ENCODE assay signal across 1 cellular context in the genomic region with DNA sequence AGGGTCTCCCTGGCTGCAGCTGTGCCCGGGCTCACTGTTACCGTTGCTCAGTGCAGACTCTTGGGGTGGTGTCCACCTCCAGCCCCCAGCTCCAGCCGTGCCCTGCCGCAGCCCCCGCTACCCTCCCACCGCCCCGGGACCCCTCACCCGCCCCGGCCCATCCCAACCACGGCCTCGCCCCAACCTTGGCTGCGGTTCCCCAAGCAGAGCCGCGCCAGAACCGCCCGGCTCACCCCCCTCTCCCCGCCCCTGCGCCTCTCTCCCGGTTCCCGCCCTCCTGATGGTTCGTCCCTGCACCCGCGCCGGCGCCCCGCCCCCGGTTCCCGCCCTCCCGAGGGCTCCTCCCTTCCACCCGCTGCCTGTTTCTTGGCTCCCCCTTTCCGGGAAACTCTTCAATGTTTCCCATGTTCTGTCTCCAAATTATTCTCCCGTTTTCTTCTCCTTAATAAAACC.
TF ChIP-seq lines count a peak whose summit lies in the region.

No MANE protein-coding gene starts in this region.

TF ChIP-seq in HCT116, 20 proteins besides CTCF, POLR2A, EP300 and RAD21 (continued from another document):
- TF ChIP-seq, protein P1, sequence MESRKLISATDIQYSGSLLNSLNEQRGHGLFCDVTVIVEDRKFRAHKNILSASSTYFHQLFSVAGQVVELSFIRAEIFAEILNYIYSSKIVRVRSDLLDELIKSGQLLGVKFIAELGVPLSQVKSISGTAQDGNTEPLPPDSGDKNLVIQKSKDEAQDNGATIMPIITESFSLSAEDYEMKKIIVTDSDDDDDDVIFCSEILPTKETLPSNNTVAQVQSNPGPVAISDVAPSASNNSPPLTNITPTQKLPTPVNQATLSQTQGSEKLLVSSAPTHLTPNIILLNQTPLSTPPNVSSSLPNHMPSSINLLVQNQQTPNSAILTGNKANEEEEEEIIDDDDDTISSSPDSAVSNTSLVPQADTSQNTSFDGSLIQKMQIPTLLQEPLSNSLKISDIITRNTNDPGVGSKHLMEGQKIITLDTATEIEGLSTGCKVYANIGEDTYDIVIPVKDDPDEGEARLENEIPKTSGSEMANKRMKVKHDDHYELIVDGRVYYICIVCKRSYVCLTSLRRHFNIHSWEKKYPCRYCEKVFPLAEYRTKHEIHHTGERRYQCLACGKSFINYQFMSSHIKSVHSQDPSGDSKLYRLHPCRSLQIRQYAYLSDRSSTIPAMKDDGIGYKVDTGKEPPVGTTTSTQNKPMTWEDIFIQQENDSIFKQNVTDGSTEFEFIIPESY (IDR thresholded peaks at IDR 0.05; ENCODE audit: extremely low read depth, insufficient replicate concordance, low read length) = no peak
- TF ChIP-seq YY1 (IDR thresholded peaks at IDR 0.05; ENCODE audit: extremely low read depth, insufficient replicate concordance, low read depth, low read length) (no peak), FOSL1 (IDR thresholded peaks at IDR 0.05; ENCODE audit: low read depth) (no peak)
